Comparison of ENCODE assay signal across 8 cellular contexts in genomic region chr2:127226520-127227263, GRCh38. TPM values are rescaled to one million over a fixed set of nuclear protein-coding genes. Genes with fewer than 3 reads are reported as not detected.
A peak's percentile ranks its signal among the peaks of the same experiment; 100 is the strongest.
DNase-seq lines count a peak whose midpoint lies in the region; ATAC-seq and TF ChIP-seq lines count a peak whose summit lies in the region.

No MANE protein-coding gene starts in this region.

- TF ChIP-seq POLR2A in stomach (IDR thresholded peaks at IDR 0.05): no peak

- H3K9me3 ChIP-seq in A673 (ENCODE audit: low read depth, low read length, poor library complexity, severe bottlenecking) (no peaks in the 10 kb centered on the region), stomach (peaks cover 0 to 7% (median 5%) of the 10 kb centered on the region in 4 donors)

- H3K27me3 ChIP-seq in A673 (replicated peaks; ENCODE audit: insufficient read depth, low read depth, low read length, poor library complexity) (no peaks in the 10 kb centered on the region), stomach (peaks cover 0 to 29% (median 0%) of the 10 kb centered on the region in 3 donors)

- H3K27ac ChIP-seq in A673 (ENCODE audit: low read depth, low read length, poor library complexity, severe bottlenecking): no peak overlapping the region
- peak overlapping the region in 2 of 5 donors; percentile 48 to 54 for H3K27ac ChIP-seq in stomach

- no peaks in the 10 kb centered on the region for H3K36me3 ChIP-seq in A673 (ENCODE audit: insufficient read depth, low read length, poor library complexity, severe bottlenecking)
- H3K36me3 ChIP-seq in stomach: no peaks in the 10 kb centered on the region

- 9 to 24% (median 13%) methylated on average over 10 of the region's 10 CpGs for WGBS in stomach, 5 donors

- peak; percentile 67 for DNase-seq in A673 (ENCODE audit: low spot score)
- DNase-seq in SW480 (ENCODE audit: low spot score): peak; percentile 84
- DNase-seq in glomerular endothelial cell (ENCODE audit: extremely low read depth, low read depth, low spot score): peak; percentile 39
- peak; percentile 72 for DNase-seq in stomach
- DNase-seq in posterior cingulate gyrus: no peak

- ATAC-seq in GM19023 (IDR thresholded peaks at IDR 0.05; ENCODE audit: unreplicated experiment) (peak; percentile 89), HG03439 (IDR thresholded peaks at IDR 0.05; ENCODE audit: unreplicated experiment) (peak; percentile 88), GM19455 (IDR thresholded peaks at IDR 0.05; ENCODE audit: unreplicated experiment) (no peak)

- TF ChIP-seq CTCF in A673 (conservative IDR thresholded peaks at IDR 0.05; ENCODE audit: low read depth, low read length) (no peak), stomach (IDR thresholded peaks at IDR 0.05) (no peak)

- H3K4me1 ChIP-seq in A673 (ENCODE audit: insufficient read depth, low read length, poor library complexity, severe bottlenecking) (peaks cover 26% of the 10 kb centered on the region), stomach (peaks cover 7 to 22% (median 10%) of the 10 kb centered on the region in 4 donors)

- intact Hi-C loops in A673 (cut with micrococcal nuclease; ENCODE audit: unreplicated experiment): no loop called here
- intact Hi-C loops in stomach (cut with DNase I; ENCODE audit: low total_unique reads): no loop called here
- intact Hi-C loops in posterior cingulate gyrus (cut with DNase I): no loop called here

- BruUV-seq in A673 (replicated peaks; lab: Mats Ljungman, UMichigan): no TSS peak

- H3K4me3 ChIP-seq in A673 (ENCODE audit: low read depth, low read length, poor library complexity, severe bottlenecking) (no peak overlapping the region), stomach (peak overlapping the region in 1 of 4 donors; percentile 4)

- POLR2A ChIA-PET in A673 (lab: Charles Lee; ENCODE audit: low non-redundant PET): no interaction called here

- CTCF ChIA-PET in A673 (lab: Charles Lee): interaction anchor here (0.5 kb wide), 1 partner anchor 159 kb away, joined by 15 read pairs; no protein-coding TSS in a partner anchor

- TF ChIP-seq EP300 in stomach (IDR thresholded peaks at IDR 0.05): no peak

RNA-seq across cellular contexts. Expression of gene CYP27C1, which starts 6.6 kb away (rescaled TPM):
- total RNA-seq in A673 (2021): 3.0 and 4.2 TPM in 2 replicates
- 1.9 and 2.3 TPM in 2 replicates for total RNA-seq in glomerular endothelial cell
- total RNA-seq in stomach: 1 to 10 TPM in 1 of 5 donors, not detected in 4; 3.5 TPM
- polyA plus RNA-seq in stomach: under 1 TPM; 0.25 to 0.50 (median 0.31) TPM

Comparison
In these comparisons a context has a peak if more than half of its experiments do, and no peak if none do; other contexts are left out.
1. DNase-seq: peak in A673 (single experiment), SW480 (single experiment), glomerular endothelial cell (single experiment) and stomach (single experiment); none in posterior cingulate gyrus (0 of 10).